13 cellular contexts compared by ENCODE assay signal in genomic region chr15:63020128-63020527, GRCh38.
"Had no signal": no experiment of that assay in that cellular context is flagged by ENCODE, and none has a peak within 500 bp of the region (broad histone marks: within the 10 kb centered on the region; RNA-seq: fewer than 3 reads in every experiment).

No MANE protein-coding gene starts in this region.

- ATAC-seq: T-helper 17 cell had no signal

- DNase-seq: activated CD4-positive, alpha-beta T cell treated with anti-CD3 and anti-CD28 coated beads, Interleukin-2, amount 50 U/mL, for 4 hours; activated CD4-positive, CD25-positive, alpha-beta regulatory T cell treated with anti-CD3 and anti-CD28 coated beads, Interleukin-2, amount 50 U/mL, for 72 hours; activated effector memory CD4-positive, alpha-beta T cell treated with anti-CD3 and anti-CD28 coated beads, Interleukin-2, amount 50 U/mL, for 16 hours; activated T-cell treated with anti-CD3 and anti-CD28 coated beads, Interleukin-2, amount 50 U/mL, for 1 hour; amygdala; foreskin melanocyte; heart right ventricle; T-helper 17 cell had no signal

- H3K27me3 Mint-ChIP-seq: activated naive CD8-positive, alpha-beta T cell had no signal

- H3K27ac Mint-ChIP-seq: activated naive CD8-positive, alpha-beta T cell; memory B cell; T-helper 17 cell had no signal

- H3K9me3 ChIP-seq: pancreas, vagina had no signal

- H3K4me3 ChIP-seq: heart right ventricle, pancreas, skin epidermis, vagina had no signal

- H3K9me3 Mint-ChIP-seq: memory B cell had no signal

- H3K36me3 Mint-ChIP-seq: activated naive CD8-positive, alpha-beta T cell; memory B cell had no signal

- H3K36me3 ChIP-seq: heart right ventricle, pancreas, vagina had no signal

- H3K4me3 Mint-ChIP-seq: activated naive CD8-positive, alpha-beta T cell; memory B cell; T-helper 17 cell had no signal

- H3K27ac ChIP-seq: heart right ventricle, pancreas, vagina had no signal

- H3K27me3 ChIP-seq: heart right ventricle, pancreas, vagina had no signal
